8 cellular contexts compared by ENCODE assay signal in the genomic region with DNA sequence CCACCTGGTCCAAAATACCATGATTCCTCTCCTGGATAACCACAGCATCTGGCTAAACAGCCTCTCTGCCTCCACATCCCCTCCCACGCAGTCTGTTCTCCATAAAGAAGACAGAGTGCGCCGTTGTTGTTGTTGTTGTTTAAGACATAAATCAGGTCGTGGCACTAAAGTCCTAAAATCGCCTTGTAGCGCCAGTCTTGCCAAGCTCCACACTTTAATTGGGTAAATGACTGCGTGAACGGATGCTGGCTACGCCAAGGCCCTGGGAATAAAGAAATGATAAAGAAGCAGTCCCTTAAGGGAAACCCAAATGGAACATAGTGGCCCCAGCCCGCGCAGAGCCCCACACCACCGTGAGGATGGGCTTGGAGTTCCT. TPM values are rescaled to one million over a fixed set of nuclear protein-coding genes. Genes with fewer than 3 reads are reported as not detected.
DNase-seq lines count a peak whose midpoint lies in the region; ATAC-seq and TF ChIP-seq lines count a peak whose summit lies in the region.

No MANE protein-coding gene starts in this region.

- H3K79me2 ChIP-seq in DOHH2 (ENCODE audit: control insufficient read depth, low read length) (peaks cover 50% of the 10 kb centered on the region), PC-3 (ENCODE audit: low read length) (peaks cover 45% of the 10 kb centered on the region)

- POLR2A ChIA-PET in PC-3 (lab: Charles Lee; ENCODE audit: unreplicated experiment): no interaction called here

- no peaks in the 10 kb centered on the region for H3K9me3 Mint-ChIP-seq in progenitor cell of endocrine pancreas (ENCODE audit: low read depth)

- H3K27ac ChIP-seq in DOHH2 (ENCODE audit: low read depth, low read length) (no peak overlapping the region), PC-3 (ENCODE audit: low read length) (no peak overlapping the region), esophagus (ENCODE audit: low read depth in 2 of 2, low read length in 1 of 2) (peak overlapping the region; percentile 72 to 80)

- H3K4me3 ChIP-seq in DOHH2 (ENCODE audit: low read length) (peak overlapping the region; percentile 99), PC-3 (ENCODE audit: low read length) (peak overlapping the region; percentile 94), esophagus (ENCODE audit: low read depth in 1 of 2, low read length in 2 of 2) (peak overlapping the region; percentile 79 to 80)

- peak overlapping the region; percentile 86 for H2AFZ ChIP-seq in PC-3 (ENCODE audit: low read length)

- ATAC-seq in PC-3: no peak; the same call in 1 of the 2 replicates
- no peak for ATAC-seq in GM21723 (IDR thresholded peaks at IDR 0.05; ENCODE audit: unreplicated experiment)
- ATAC-seq in GM21825 (IDR thresholded peaks at IDR 0.05; ENCODE audit: unreplicated experiment): no peak

- H3K4me2 ChIP-seq in DOHH2 (ENCODE audit: low read length) (peak overlapping the region; percentile 86), PC-3 (ENCODE audit: low read length) (peak overlapping the region; percentile 89)

- CTCF ChIA-PET in PC-3 (lab: Charles Lee): no interaction called here

- H3K27ac Mint-ChIP-seq in progenitor cell of endocrine pancreas: peak overlapping the region; percentile 75

- intact Hi-C loops in PC-3 (cut with micrococcal nuclease): no loop called here

- no peaks in the 10 kb centered on the region for H3F3A ChIP-seq in DOHH2 (ENCODE audit: control insufficient read depth, insufficient read depth)
- no peaks in the 10 kb centered on the region for H3F3A ChIP-seq in PC-3 (ENCODE audit: low read length, unreplicated experiment)

- peaks cover 21% of the 10 kb centered on the region for H3K4me1 ChIP-seq in DOHH2 (ENCODE audit: control insufficient read depth, low read length)
- H3K4me1 ChIP-seq in PC-3 (ENCODE audit: insufficient read depth, low read length): peaks cover 9% of the 10 kb centered on the region; the same call in 1 of the 2 replicates
- peaks cover 4 to 7% of the 10 kb centered on the region in 2 donors for H3K4me1 ChIP-seq in esophagus (ENCODE audit: control insufficient read depth in 2 of 2, insufficient read depth in 2 of 2, low read length in 1 of 2)

- BruUV-seq in PC-3 (replicated peaks; lab: Mats Ljungman, UMichigan): no TSS peak

- peaks cover 30% of the 10 kb centered on the region for H3K27me3 Mint-ChIP-seq in progenitor cell of endocrine pancreas

- H3K36me3 ChIP-seq in DOHH2 (ENCODE audit: control insufficient read depth, low read length): peaks cover 43% of the 10 kb centered on the region
- H3K36me3 ChIP-seq in PC-3 (ENCODE audit: low read depth, low read length): no peaks in the 10 kb centered on the region; the same call in 1 of the 2 replicates
- peaks cover 0 to 2% of the 10 kb centered on the region in 2 donors for H3K36me3 ChIP-seq in esophagus (ENCODE audit: control insufficient read depth in 2 of 2, insufficient read depth in 2 of 2, low read length in 1 of 2)

- TF ChIP-seq CTCF in DOHH2 (IDR thresholded peaks at IDR 0.05; ENCODE audit: low read depth, low read length, poor library complexity, severe bottlenecking) (no peak), PC-3 (conservative IDR thresholded peaks at IDR 0.05; ENCODE audit: low read depth, low read length) (no peak), progenitor cell of endocrine pancreas (IDR thresholded peaks at IDR 0.05; ENCODE audit: unreplicated experiment) (no peak)

- H3K9me3 ChIP-seq in DOHH2 (ENCODE audit: control insufficient read depth, insufficient read depth, low read length) (no peaks in the 10 kb centered on the region), PC-3 (ENCODE audit: low read length) (no peaks in the 10 kb centered on the region), esophagus (ENCODE audit: control insufficient read depth in 2 of 2, insufficient read depth in 1 of 2, low read depth in 1 of 2, low read length in 1 of 2) (no peaks in the 10 kb centered on the region)

- peak overlapping the region; percentile 95; the same call in 1 of the 2 replicates for H3K9ac ChIP-seq in PC-3 (ENCODE audit: low read length)

- no peak for DNase-seq in PC-3
- DNase-seq in progenitor cell of endocrine pancreas (ENCODE audit: low spot score, unreplicated experiment): no peak
- no peak for DNase-seq in NCI-H446 (lab: John Stamatoyannopoulos, UW)
- DNase-seq in Ammon's horn (ENCODE audit: low spot score): no peak

- no peaks in the 10 kb centered on the region for H3K9me2 ChIP-seq in DOHH2 (replicated peaks; ENCODE audit: control insufficient read depth, low read length)
- H3K9me2 ChIP-seq in PC-3 (replicated peaks; ENCODE audit: low read length): no peaks in the 10 kb centered on the region

- H3K27me3 ChIP-seq in DOHH2 (ENCODE audit: control insufficient read depth, low read length) (peaks cover 26% of the 10 kb centered on the region), PC-3 (ENCODE audit: low read length) (peaks cover 28% of the 10 kb centered on the region), esophagus (ENCODE audit: control insufficient read depth in 1 of 2, insufficient read depth in 2 of 2, low read length in 2 of 2) (no peaks in the 10 kb centered on the region)

- H3K4me3 Mint-ChIP-seq in progenitor cell of endocrine pancreas (ENCODE audit: low read depth): peak overlapping the region; percentile 78

- peaks cover 21% of the 10 kb centered on the region for H3K4me1 Mint-ChIP-seq in progenitor cell of endocrine pancreas (ENCODE audit: low read depth)

- 5% methylated on average over 12 of the region's 12 CpGs for WGBS in esophagus, 2 donors

- H4K20me1 ChIP-seq in DOHH2 (ENCODE audit: control insufficient read depth, insufficient read depth, low read depth, low read length) (peaks cover 25% of the 10 kb centered on the region), PC-3 (ENCODE audit: low read length) (0 out of 2 replicates have a peak, but pooled peaks cover 8% of the 10 kb centered on the region)

- peaks cover 11% of the 10 kb centered on the region for H3K36me3 Mint-ChIP-seq in progenitor cell of endocrine pancreas (ENCODE audit: insufficient read depth)

RNA-seq across cellular contexts. Expression of a gene that starts 0.4 kb away (rescaled TPM):
- 46.5 and 54.4 TPM in 2 replicates for total RNA-seq in PC-3 (2014; rRNA removed)
- 10 to 100 TPM in 1 of 2 donors, 1 to 10 TPM in 1; 9.3 to 14.1 TPM for polyA plus RNA-seq in esophagus
- 73.2 and 83.7 TPM in 2 replicates for total RNA-seq in progenitor cell of endocrine pancreas

RNA-seq across cellular contexts. Expression of a gene that starts 34.0 kb away (rescaled TPM):
- total RNA-seq in PC-3 (2014; rRNA removed) (not detected in 2 replicates), progenitor cell of endocrine pancreas (not detected in 2 replicates)
- polyA plus RNA-seq in esophagus: under 1 TPM; 0.02 to 0.08 TPM

Comparison
In these comparisons a context has a peak if more than half of its experiments do, and no peak if none do; other contexts are left out.
1. H3K27ac ChIP-seq: peak in esophagus (2 of 2); none in DOHH2 (single experiment) and PC-3 (single experiment).
2. Peak in every context shown above with its lines, with median percentiles within 50 percentile points of each other: H3K4me3 ChIP-seq.